In the genomic region with DNA sequence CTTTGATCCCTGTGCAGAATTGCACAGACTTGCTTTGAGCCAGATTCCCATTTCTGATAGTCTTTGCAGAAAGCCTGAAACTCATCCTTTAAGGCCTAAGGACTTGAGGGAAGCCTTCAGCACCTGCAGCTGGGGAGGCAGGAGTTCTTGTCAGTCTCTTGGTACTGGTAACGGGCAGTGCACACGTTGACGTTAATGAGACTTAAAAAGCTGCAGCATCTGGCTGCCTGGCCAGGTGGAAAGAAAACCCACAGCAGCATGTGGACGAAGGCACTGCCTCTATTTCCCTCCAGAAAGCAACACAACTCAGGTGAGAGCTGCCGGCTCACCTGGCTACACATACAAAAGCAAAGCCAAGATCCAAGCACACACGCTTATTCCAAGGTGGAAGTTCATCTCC, we compare ENCODE assay signal across 9 cellular contexts.
DNase-seq lines count a peak whose midpoint lies in the region; ATAC-seq and TF ChIP-seq lines count a peak whose summit lies in the region.
"Had no signal": no experiment of that assay in that cellular context is flagged by ENCODE, and none has a peak within 500 bp of the region (broad histone marks: within the 10 kb centered on the region; RNA-seq: fewer than 3 reads in every experiment).

No MANE protein-coding gene starts in this region.

- H3K4me1 Mint-ChIP-seq in glutamatergic neuron (ENCODE audit: low read depth, unreplicated experiment), result peaks cover 9% of the 10 kb centered on the region

- H3K27me3 ChIP-seq in RWPE2 (ENCODE audit: insufficient read depth, poor library complexity, severe bottlenecking) (no peaks in the 10 kb centered on the region), mesendoderm (ENCODE audit: insufficient read depth, low read length, poor library complexity) (no peaks in the 10 kb centered on the region), GM23248 (replicated peaks; ENCODE audit: insufficient read depth) (peaks cover 17% of the 10 kb centered on the region)

- H3F3A ChIP-seq in GM23248 (ENCODE audit: insufficient read depth), result peaks cover 6% of the 10 kb centered on the region; the same call in 1 of the 2 replicates

- no peaks in the 10 kb centered on the region for H3K79me1 ChIP-seq in mesendoderm (ENCODE audit: low read length)

- H3K27ac ChIP-seq in RWPE2 (ENCODE audit: poor library complexity, severe bottlenecking), result peak overlapping the region; percentile 27
- H3K27ac ChIP-seq in mesendoderm (ENCODE audit: low read depth, low read length), result peak overlapping the region; percentile 9
- H3K27ac ChIP-seq in GM23248, result no peak overlapping the region

- no CpG with 5 or more reads among the region's 6 CpGs for WGBS in mesendoderm (ENCODE audit: extremely low coverage, insufficient coverage, low lambda C conversion rate)
- WGBS in GM23248 (ENCODE audit: low coverage in 1 of 2, low lambda C conversion rate in 2 of 2, missing lambda C conversion rate in 2 of 2), 2 experiments, result 76 to 80% methylated on average over 6 of the region's 6 CpGs

- H4K5ac ChIP-seq in mesendoderm (ENCODE audit: low read length), result no peak overlapping the region

- H3K79me2 ChIP-seq in mesendoderm (ENCODE audit: control insufficient read depth, insufficient read depth, low read length) (no peaks in the 10 kb centered on the region), GM23248 (ENCODE audit: insufficient read depth) (no peaks in the 10 kb centered on the region)

- no peak overlapping the region for H3K18ac ChIP-seq in mesendoderm (ENCODE audit: low read length)

- in situ Hi-C loops in GM23248 (cut with MboI), result loop anchor here (25.0 kb wide), 1 partner anchor 893 kb away; no protein-coding TSS in a partner anchor

- H3K4me3 Mint-ChIP-seq in glutamatergic neuron (ENCODE audit: unreplicated experiment), result no peak overlapping the region
- H3K4me3 Mint-ChIP-seq: memory B cell had no signal

- H3K9me3 ChIP-seq in RWPE2 (ENCODE audit: severe bottlenecking) (no peaks in the 10 kb centered on the region), GM23248 (ENCODE audit: low read depth) (no peaks in the 10 kb centered on the region)

- no peak for DNase-seq in RWPE2 (ENCODE audit: low spot score)
- no peak for DNase-seq in mesendoderm
- no peak for DNase-seq in GM23248
- DNase-seq in glutamatergic neuron, result no peak
- DNase-seq in NCI-H82 treated with DMSO at 0.1 percent for 48 hours (lab: John Stamatoyannopoulos, UW; ENCODE audit: unreplicated experiment), result no peak

- H2BK15ac ChIP-seq in mesendoderm (replicated peaks; ENCODE audit: low read depth), result no peak overlapping the region

- no peak overlapping the region for H2AFZ ChIP-seq in GM23248

- no peak overlapping the region for H3K4me2 ChIP-seq in mesendoderm (ENCODE audit: low read length)
- H3K4me2 ChIP-seq in GM23248 (ENCODE audit: unreplicated experiment), result no peak overlapping the region

- H2BK120ac ChIP-seq in mesendoderm (ENCODE audit: low read depth, low read length), result no peak overlapping the region

- TF ChIP-seq CTCF in RWPE2 (IDR thresholded peaks at IDR 0.05; ENCODE audit: poor library complexity, severe bottlenecking) (no peak), glutamatergic neuron (IDR thresholded peaks at IDR 0.05; ENCODE audit: partially characterized antibody, unreplicated experiment) (no peak)

- no peaks in the 10 kb centered on the region for H4K20me1 ChIP-seq in GM23248 (ENCODE audit: insufficient read depth)

- no peak overlapping the region for H3K4ac ChIP-seq in mesendoderm (ENCODE audit: low read depth, low read length)

- peak overlapping the region; percentile 49 for H3K56ac ChIP-seq in mesendoderm (ENCODE audit: low read length)

- H4K8ac ChIP-seq in mesendoderm (ENCODE audit: low read depth, low read length), result no peak overlapping the region

- H3K9ac ChIP-seq in mesendoderm (ENCODE audit: low read length), result no peak overlapping the region
- H3K9ac ChIP-seq in GM23248, result no peak overlapping the region

- no peaks in the 10 kb centered on the region for H3K9me3 Mint-ChIP-seq in glutamatergic neuron (ENCODE audit: unreplicated experiment)
- H3K9me3 Mint-ChIP-seq: memory B cell had no signal

- H3K4me3 ChIP-seq in RWPE2 (ENCODE audit: severe bottlenecking) (no peak overlapping the region), mesendoderm (ENCODE audit: low read length) (no peak overlapping the region), GM23248 (no peak overlapping the region)

- H3K4me1 ChIP-seq in RWPE2 (ENCODE audit: insufficient read depth, poor library complexity, severe bottlenecking) (peaks cover 31% of the 10 kb centered on the region), mesendoderm (ENCODE audit: control insufficient read depth, low read depth, low read length) (peaks cover 5% of the 10 kb centered on the region), GM23248 (ENCODE audit: insufficient read depth) (peaks cover 19% of the 10 kb centered on the region)

- no peak overlapping the region for H2BK5ac ChIP-seq in mesendoderm (ENCODE audit: low read length)

- no peaks in the 10 kb centered on the region for H3K36me3 Mint-ChIP-seq in glutamatergic neuron (ENCODE audit: unreplicated experiment)
- H3K36me3 Mint-ChIP-seq: memory B cell had no signal

- no peaks in the 10 kb centered on the region for H3K36me3 ChIP-seq in RWPE2 (ENCODE audit: low read depth)
- no peaks in the 10 kb centered on the region for H3K36me3 ChIP-seq in mesendoderm (ENCODE audit: control insufficient read depth, insufficient read depth, low read length)
- H3K36me3 ChIP-seq in GM23248 (ENCODE audit: low read depth), result no peaks in the 10 kb centered on the region

- H2AK5ac ChIP-seq in mesendoderm (ENCODE audit: low read length), result no peak overlapping the region

- no peaks in the 10 kb centered on the region for H3K9me2 ChIP-seq in GM23248 (ENCODE audit: insufficient read depth)

- peaks cover 3% of the 10 kb centered on the region for H3K27me3 Mint-ChIP-seq in glutamatergic neuron (ENCODE audit: unreplicated experiment)

- H3K27ac Mint-ChIP-seq in glutamatergic neuron (ENCODE audit: unreplicated experiment), result no peak overlapping the region
- H3K27ac Mint-ChIP-seq: memory B cell had no signal

- ATAC-seq in GM19395 (IDR thresholded peaks at IDR 0.05; ENCODE audit: unreplicated experiment), result peak; percentile 22
- ATAC-seq in HG02642 (IDR thresholded peaks at IDR 0.05; ENCODE audit: poor library complexity, unreplicated experiment), result peak; percentile 29
- no peak for ATAC-seq in RWPE2 (ENCODE audit: low read depth)
- no peak for ATAC-seq in GM18868 (IDR thresholded peaks at IDR 0.05; ENCODE audit: unreplicated experiment)

- H3K23ac ChIP-seq in mesendoderm (ENCODE audit: low read length), result no peak overlapping the region

Comparison
In these comparisons a context has a peak if more than half of its experiments do, and no peak if none do; other contexts are left out.
1. ATAC-seq: peak in GM19395 (single experiment) and HG02642 (single experiment); none in RWPE2 (single experiment) and GM18868 (single experiment).